9 cellular contexts compared by ENCODE assay signal in the genomic region with DNA sequence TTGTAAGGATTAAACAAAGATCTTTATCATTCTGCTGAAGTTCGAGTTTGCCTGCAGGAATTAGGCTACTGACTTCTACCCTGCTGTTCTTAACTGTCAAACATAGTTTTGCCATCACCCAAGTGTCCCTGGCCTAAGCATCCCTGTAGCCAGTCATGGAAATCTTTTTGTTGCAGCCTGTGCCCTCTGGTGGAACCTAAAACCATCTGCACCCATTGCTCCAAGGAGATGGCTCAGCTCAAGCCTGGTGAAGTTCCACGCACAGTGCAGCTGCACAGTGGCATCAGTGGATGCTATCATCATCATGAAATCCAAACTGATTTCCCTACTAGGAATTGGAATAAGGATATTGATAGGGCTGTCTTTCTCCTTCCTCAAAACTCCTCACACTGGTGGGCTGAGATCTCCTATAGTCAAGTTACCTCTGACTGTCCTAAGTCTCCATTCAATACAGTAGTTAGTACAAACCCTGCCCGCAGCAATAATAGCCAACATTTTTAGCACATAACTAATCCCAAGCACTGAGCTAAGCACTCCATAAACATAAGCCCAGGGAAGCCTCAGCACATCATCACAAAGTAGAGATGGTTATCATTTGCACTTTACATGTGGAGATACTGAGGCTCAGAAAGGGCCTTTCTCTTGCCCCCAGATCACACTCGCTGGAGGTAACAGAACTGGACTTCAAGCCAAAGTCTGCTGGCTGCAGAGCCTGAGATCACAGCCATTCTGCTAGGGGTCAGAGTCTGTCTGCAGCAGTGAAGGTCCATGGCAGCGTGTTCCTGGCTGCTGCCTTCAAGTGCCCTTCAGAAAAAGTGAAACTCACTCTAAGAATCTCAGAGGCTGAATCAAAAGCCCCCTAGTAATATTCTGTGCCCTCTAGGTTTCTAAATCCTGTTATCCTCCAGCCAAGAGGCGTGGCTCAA.
DNase-seq lines count a peak whose midpoint lies in the region; ATAC-seq, FAIRE-seq and TF ChIP-seq lines count a peak whose summit lies in the region.
"Had no signal": no experiment of that assay in that cellular context is flagged by ENCODE, and none has a peak within 500 bp of the region (broad histone marks: within the 10 kb centered on the region; RNA-seq: fewer than 3 reads in every experiment).

No MANE protein-coding gene starts in this region.

- intact Hi-C loops in left ventricle myocardium inferior (cut with micrococcal nuclease) = no loop called here
- intact Hi-C loops in right cardiac atrium (cut with DNase I) = no loop called here
- intact Hi-C loops in kidney (cut with DNase I) = no loop called here
- intact Hi-C loops in uterus (cut with DNase I; ENCODE audit: low total_unique reads) = no loop called here

- H3K36me3 ChIP-seq in left ventricle myocardium inferior (no peaks in the 10 kb centered on the region), kidney (ENCODE audit: control insufficient read depth in 1 of 2, insufficient read depth in 2 of 2, low read length in 2 of 2) (no peaks in the 10 kb centered on the region), uterus (no peaks in the 10 kb centered on the region)

- H3K27me3 ChIP-seq in left ventricle myocardium inferior (ENCODE audit: low read depth) (peaks cover 40% of the 10 kb centered on the region), right cardiac atrium (ENCODE audit: control insufficient read depth, insufficient read depth) (no peaks in the 10 kb centered on the region), uterus (no peaks in the 10 kb centered on the region)

- WGBS in right cardiac atrium = 64% methylated on average over 6 of the region's 6 CpGs

- H3K9ac ChIP-seq in kidney (ENCODE audit: low read length in 2 of 2) = no peak overlapping the region

- H3K4me1 ChIP-seq in left ventricle myocardium inferior (no peaks in the 10 kb centered on the region), right cardiac atrium (ENCODE audit: control insufficient read depth, insufficient read depth, low read length) (no peaks in the 10 kb centered on the region), kidney (ENCODE audit: control insufficient read depth in 1 of 2, insufficient read depth in 1 of 2, low read depth in 1 of 2, low read length in 2 of 2) (no peaks in the 10 kb centered on the region), uterus (no peaks in the 10 kb centered on the region)

- no peak for ATAC-seq in right cardiac atrium
- no peak for ATAC-seq in GM19467 (IDR thresholded peaks at IDR 0.05; ENCODE audit: unreplicated experiment)

- DNase-seq in left ventricle myocardium inferior (no peak), right cardiac atrium (no peak), kidney (no peak), uterus (no peak), HCEC 1CT (no peak)
- no peak for DNase-seq in effector CD4-positive, alpha-beta T cell
- DNase-seq: NCI-H526 treated with DMSO at 0.1 percent for 48 hours had no signal

- TF ChIP-seq POLR2A in uterus (IDR thresholded peaks at IDR 0.05) = no peak

- H3K4me3 ChIP-seq in left ventricle myocardium inferior (no peak overlapping the region), right cardiac atrium (ENCODE audit: low read length) (no peak overlapping the region), kidney (ENCODE audit: low read length in 2 of 2) (no peak overlapping the region), uterus (no peak overlapping the region)

- FAIRE-seq in kidney (lab: Jason Lieb, UNC) = no peak

- TF ChIP-seq CTCF in left ventricle myocardium inferior (IDR thresholded peaks at IDR 0.05; ENCODE audit: borderline replicate concordance) = peak; percentile 47
- TF ChIP-seq CTCF in VCaP (conservative IDR thresholded peaks at IDR 0.05) = peak; percentile 94
- peak; percentile 35 for TF ChIP-seq CTCF in kidney (IDR thresholded peaks at IDR 0.05; ENCODE audit: borderline replicate concordance, extremely low read depth, insufficient read depth)
- peak; percentile 11 to 33 (median 22) for TF ChIP-seq CTCF in uterus (IDR thresholded peaks at IDR 0.05)

- H3K9me3 ChIP-seq in left ventricle myocardium inferior (replicated peaks) (no peaks in the 10 kb centered on the region), right cardiac atrium (ENCODE audit: control insufficient read depth, low read length) (no peaks in the 10 kb centered on the region), kidney (ENCODE audit: control insufficient read depth in 1 of 2, low read length in 2 of 2) (no peaks in the 10 kb centered on the region), uterus (no peaks in the 10 kb centered on the region)

- H3K27ac ChIP-seq in left ventricle myocardium inferior (replicated peaks) (no peak overlapping the region), right cardiac atrium (ENCODE audit: low read length) (no peak overlapping the region), VCaP (no peak overlapping the region), kidney (ENCODE audit: low read depth in 2 of 2, low read length in 2 of 2) (no peak overlapping the region), uterus (no peak overlapping the region)

Comparison
In these comparisons a context has a peak if more than half of its experiments do, and no peak if none do; other contexts are left out.
1. CTCF ChIP-seq: peak in every context shown above with its lines; median percentile 94 in VCaP; 47 in left ventricle myocardium inferior; 35 in kidney; 22 in uterus.